In the genomic region with DNA sequence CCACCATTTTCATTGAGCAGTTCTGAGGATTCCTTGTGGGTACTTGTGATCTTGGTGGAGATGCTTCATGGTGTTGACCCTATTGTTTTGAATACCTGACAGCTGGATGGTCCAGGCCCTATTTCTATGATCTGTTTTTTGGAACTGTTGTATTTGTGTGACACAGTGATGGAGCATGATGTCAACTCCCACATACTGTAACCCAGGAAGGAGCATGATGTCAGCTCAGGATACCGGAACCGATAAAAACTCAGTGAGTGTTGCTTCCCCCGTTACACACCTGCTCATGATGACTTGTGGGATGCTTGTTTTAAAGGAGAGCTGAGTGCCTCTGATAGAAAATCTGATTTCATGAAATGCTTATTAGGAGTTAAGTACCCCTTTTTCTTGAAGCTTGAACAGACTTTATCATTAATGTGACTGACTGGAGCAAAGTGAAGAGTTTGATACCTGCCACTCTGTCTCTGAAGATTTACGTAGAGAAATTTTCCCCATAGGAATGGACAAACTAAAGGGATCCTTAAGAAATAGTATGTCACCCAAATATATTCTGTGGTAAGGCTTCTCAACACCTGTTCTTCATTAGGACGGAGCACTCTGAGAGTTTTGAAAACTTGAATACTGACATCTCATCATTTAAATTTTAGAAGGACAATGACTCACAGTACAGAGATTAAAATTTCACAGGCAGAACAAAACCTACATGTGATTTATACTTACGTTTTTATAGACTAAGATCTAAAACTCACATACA, we compare ENCODE assay signal across 9 cellular contexts. TPM values are rescaled to one million over a fixed set of nuclear protein-coding genes. Genes with fewer than 3 reads are reported as not detected.
DNase-seq lines count a peak whose midpoint lies in the region; ATAC-seq lines count a peak whose summit lies in the region.
"Had no signal": no experiment of that assay in that cellular context is flagged by ENCODE, and none has a peak within 500 bp of the region (broad histone marks: within the 10 kb centered on the region; RNA-seq: fewer than 3 reads in every experiment).

No MANE protein-coding gene starts in this region.

- H3K4me3 Mint-ChIP-seq in naive thymus-derived CD8-positive, alpha-beta T cell: peak overlapping the region; percentile 36 to 88 (median 82)

- POLR2A ChIA-PET in naive thymus-derived CD8-positive, alpha-beta T cell (lab: Charles Lee): interaction anchor here (0.5 to 4.6 kb wide), 10 partner anchors 8 to 224 kb away, joined by 3 to 69 read pairs (median 4); partner anchors contain the start of gene PXYLP1

- no peaks in the 10 kb centered on the region for H3K27me3 Mint-ChIP-seq in naive thymus-derived CD8-positive, alpha-beta T cell

- H3K27ac Mint-ChIP-seq in naive thymus-derived CD8-positive, alpha-beta T cell: peak overlapping the region; percentile 94 to 99 (median 98)

- peak overlapping the region; percentile 95 for H3K27ac ChIP-seq in cingulate gyrus (ENCODE audit: low read depth, low read length)

- peaks cover 40 to 87% (median 82%) of the 10 kb centered on the region in 4 donors for H3K4me1 Mint-ChIP-seq in naive thymus-derived CD8-positive, alpha-beta T cell

- ATAC-seq in naive thymus-derived CD8-positive, alpha-beta T cell: peak in 1 of 2 donors; percentile 13
- no peak for ATAC-seq in GM18517 (IDR thresholded peaks at IDR 0.05; ENCODE audit: unreplicated experiment)

- peaks cover 0 to 24% (median 12%) of the 10 kb centered on the region in 3 donors for H3K36me3 Mint-ChIP-seq in naive thymus-derived CD8-positive, alpha-beta T cell

- H3K9me3 Mint-ChIP-seq in naive thymus-derived CD8-positive, alpha-beta T cell: no peaks in the 10 kb centered on the region

- in situ Hi-C loops in ACHN (cut with HindIII; ENCODE audit: low pct_ligation_motif_present, low pct_unique_long_range_greater_than_20kb, low sequenced_read_pairs): no loop called here

- DNase-seq in stimulated activated CD4-positive, alpha-beta T cell treated with anti-CD3 and anti-CD28 coated beads, Interleukin-4, amount 100 ng/mL, for 24 hours: peak; percentile 19
- no peak for DNase-seq in stimulated activated CD4-positive, alpha-beta T cell treated with anti-CD3 and anti-CD28 coated beads, Interleukin-4, amount 100 ng/mL, for 1 hour
- peak in 1 of 10 donors; percentile 15 for DNase-seq in naive thymus-derived CD8-positive, alpha-beta T cell
- DNase-seq in ACHN (no peak), dedifferentiated amniotic fluid mesenchymal stem cell (ENCODE audit: extremely low spot score) (no peak)
- DNase-seq in effector CD4-positive, alpha-beta T cell: no peak
- DNase-seq: COR-L47 had no signal

RNA-seq across cellular contexts. Expression of gene ZBTB38, which starts 45.3 kb away (rescaled TPM):
- 10 to 100 TPM; 48.3 to 49.7 TPM for total RNA-seq in naive thymus-derived CD8-positive, alpha-beta T cell
- polyA plus RNA-seq in naive thymus-derived CD8-positive, alpha-beta T cell: 100 to 1,000 TPM in 1 of 3 donors, 10 to 100 TPM in 2; 56.5 to 118 (median 60.8) TPM
